1 cellular context compared by ENCODE assay signal in genomic region chr18:48957136-48957535, GRCh38.
TF ChIP-seq lines count a peak whose summit lies in the region.

No MANE protein-coding gene starts in this region.

TF ChIP-seq in HEK293, 187 proteins besides CTCF, POLR2A, EP300 and RAD21:
- no peak for TF ChIP-seq HOXD13 (CRISPR knock-in tag; IDR thresholded peaks at IDR 0.05; ENCODE audit: borderline replicate concordance)
- TF ChIP-seq MZF1 (tag by site-specific recombination; IDR thresholded peaks at IDR 0.05; ENCODE audit: borderline replicate concordance) = no peak
- TF ChIP-seq ZBTB17 (tag by site-specific recombination; IDR thresholded peaks at IDR 0.05) = no peak
- peak; percentile 12; the same call in 1 of the 2 replicates for TF ChIP-seq ZNF121 (tag by site-specific recombination; IDR thresholded peaks at IDR 0.05)
- no peak for TF ChIP-seq SCRT1 (tag by site-specific recombination; IDR thresholded peaks at IDR 0.05; ENCODE audit: borderline replicate concordance)
- TF ChIP-seq ZNF391 (tag by site-specific recombination; IDR thresholded peaks at IDR 0.05; ENCODE audit: borderline replicate concordance, low read depth) = no peak
